9 cellular contexts compared by ENCODE assay signal in the genomic region with DNA sequence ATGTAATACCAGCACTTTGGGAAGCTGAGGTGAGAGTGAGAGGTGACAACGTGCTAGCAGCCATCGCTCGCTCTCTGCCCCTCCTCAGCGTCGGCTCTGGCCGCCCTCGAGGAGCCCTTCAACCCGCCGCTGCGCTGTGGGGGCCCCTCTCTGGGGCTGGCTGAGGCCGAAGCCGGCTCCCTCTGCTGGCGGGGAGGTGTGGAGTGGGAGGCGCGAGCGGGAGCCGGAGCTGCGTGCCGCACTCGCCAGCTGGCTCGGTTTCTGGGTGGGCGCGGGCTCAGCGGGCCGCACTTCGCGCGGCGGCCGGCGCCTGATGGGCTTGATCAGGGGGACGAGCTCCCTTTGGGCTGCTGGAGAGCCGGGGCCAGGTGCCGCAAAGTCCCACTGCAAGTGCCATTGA.
A peak's percentile ranks its signal among the peaks of the same experiment; 100 is the strongest.
DNase-seq lines count a peak whose midpoint lies in the region; ATAC-seq and TF ChIP-seq lines count a peak whose summit lies in the region.
"Had no signal": no experiment of that assay in that cellular context is flagged by ENCODE, and none has a peak within 500 bp of the region (broad histone marks: within the 10 kb centered on the region; RNA-seq: fewer than 3 reads in every experiment).

No MANE protein-coding gene starts in this region.

- H3K27ac ChIP-seq in transverse colon (no peak overlapping the region), prostate gland (no peak overlapping the region)
- H3K27ac ChIP-seq: SK-N-MC had no signal

- H3K36me3 ChIP-seq in transverse colon = no peaks in the 10 kb centered on the region
- no peaks in the 10 kb centered on the region for H3K36me3 ChIP-seq in prostate gland

- 40 to 51% methylated on average over 1 to 34 of the region's 34 CpGs for WGBS in transverse colon (ENCODE audit: low coverage in 1 of 2), 2 donors
- 70% methylated on average over 27 of the region's 34 CpGs for WGBS in prostate gland

- H3K36me3 Mint-ChIP-seq in activated naive CD4-positive, alpha-beta T cell treated with anti-CD3 and anti-CD28 coated beads for 36 hours (ENCODE audit: low read depth) = no peaks in the 10 kb centered on the region

- H3K27me3 ChIP-seq in transverse colon (no peaks in the 10 kb centered on the region), prostate gland (replicated peaks; ENCODE audit: insufficient read depth) (no peaks in the 10 kb centered on the region)

- TF ChIP-seq CTCF in astrocyte of the spinal cord (IDR thresholded peaks at IDR 0.05; ENCODE audit: low read depth, low read length) (peak; percentile 30), transverse colon (IDR thresholded peaks at IDR 0.05) (no peak), prostate gland (IDR thresholded peaks at IDR 0.05) (peak in 1 of 4 experiments; percentile 12)

- intact Hi-C loops in activated naive CD4-positive, alpha-beta T cell treated with anti-CD3 and anti-CD28 coated beads for 36 hours (cut with micrococcal nuclease) = no loop called here
- intact Hi-C loops in transverse colon (cut with DNase I; ENCODE audit: low total_unique reads) (no loop called here), prostate gland (cut with DNase I) (no loop called here)

- ATAC-seq in left lobe of liver (peak; percentile 37), HG03460 (IDR thresholded peaks at IDR 0.05; ENCODE audit: unreplicated experiment) (no peak)

- TF ChIP-seq POLR2A in transverse colon (IDR thresholded peaks at IDR 0.05) = no peak
- TF ChIP-seq POLR2A in prostate gland (IDR thresholded peaks at IDR 0.05) = no peak

- H3K9me3 ChIP-seq in transverse colon (no peaks in the 10 kb centered on the region), prostate gland (no peaks in the 10 kb centered on the region)

- H3K4me1 Mint-ChIP-seq in activated naive CD4-positive, alpha-beta T cell treated with anti-CD3 and anti-CD28 coated beads for 36 hours (ENCODE audit: low read depth) = no peaks in the 10 kb centered on the region

- CTCF ChIA-PET in activated naive CD4-positive, alpha-beta T cell treated with anti-CD3 and anti-CD28 coated beads for 36 hours (lab: Charles Lee) = interaction anchor here (1.2 kb wide), 1 partner anchor 22 kb away, joined by 3 read pairs; no protein-coding TSS in a partner anchor

- H3K4me3 ChIP-seq in astrocyte of the spinal cord (ENCODE audit: low read depth, low read length) (no peak overlapping the region), transverse colon (peak overlapping the region in 1 of 4 donors; percentile 8), prostate gland (peak overlapping the region in 1 of 2 donors; percentile 13)
- H3K4me3 ChIP-seq: SK-N-MC had no signal

- no peaks in the 10 kb centered on the region for H3K9me3 Mint-ChIP-seq in activated naive CD4-positive, alpha-beta T cell treated with anti-CD3 and anti-CD28 coated beads for 36 hours

- no peak overlapping the region for H3K4me3 Mint-ChIP-seq in activated naive CD4-positive, alpha-beta T cell treated with anti-CD3 and anti-CD28 coated beads for 36 hours

- no peak for TF ChIP-seq EP300 in transverse colon (IDR thresholded peaks at IDR 0.05; ENCODE audit: low read depth)

- peak; percentile 22 for DNase-seq in activated naive CD4-positive, alpha-beta T cell treated with Interleukin-2 at 50 U/mL for 16 hours
- no peak for DNase-seq in activated naive CD4-positive, alpha-beta T cell treated with anti-CD3 and anti-CD28 coated beads for 36 hours
- no peak for DNase-seq in astrocyte of the spinal cord (ENCODE audit: low read depth, low spot score)
- DNase-seq in left lobe of liver (ENCODE audit: low spot score) = no peak
- peak; percentile 8 for DNase-seq in transverse colon
- DNase-seq in RPMI8226 = no peak
- DNase-seq in prostate gland (ENCODE audit: low spot score) = no peak

- in situ Hi-C loops in astrocyte of the spinal cord (cut with HindIII; ENCODE audit: low sequenced_read_pairs) = no loop called here
- in situ Hi-C loops in transverse colon (cut with MboI; ENCODE audit: low pct_ligation_motif_present in 1 of 4, low pct_unique_long_range_greater_than_20kb in 1 of 4, low sequenced_read_pairs in 3 of 4) = no loop called here

- peaks cover 9% of the 10 kb centered on the region for H3K27me3 Mint-ChIP-seq in activated naive CD4-positive, alpha-beta T cell treated with anti-CD3 and anti-CD28 coated beads for 36 hours (ENCODE audit: low read depth)

- no peak overlapping the region for H3K27ac Mint-ChIP-seq in activated naive CD4-positive, alpha-beta T cell treated with anti-CD3 and anti-CD28 coated beads for 36 hours

- no peaks in the 10 kb centered on the region for H3K4me1 ChIP-seq in transverse colon
- H3K4me1 ChIP-seq in prostate gland (replicated peaks) = no peaks in the 10 kb centered on the region

Comparison
In these comparisons a context has a peak if more than half of its experiments do, and no peak if none do; other contexts are left out.
1. DNase-seq: peak in activated naive CD4-positive, alpha-beta T cell treated with Interleukin-2 at 50 U/mL for 16 hours (single experiment) and transverse colon (single experiment); none in activated naive CD4-positive, alpha-beta T cell treated with anti-CD3 and anti-CD28 coated beads for 36 hours (single experiment), astrocyte of the spinal cord (single experiment), left lobe of liver (single experiment), RPMI8226 (single experiment) and prostate gland (single experiment).